In genomic region chr15:57887825-57888224, GRCh38 we compare ENCODE assay signal across 8 cellular contexts.
"Had no signal": no experiment of that assay in that cellular context is flagged by ENCODE, and none has a peak within 500 bp of the region (broad histone marks: within the 10 kb centered on the region; RNA-seq: fewer than 3 reads in every experiment).

No MANE protein-coding gene starts in this region.

- H3K4me3 ChIP-seq: GM12878 had no signal

- DNase-seq: GDM1, GF-D8 had no signal

- FAIRE-seq: G401.6, GM12878, GM12891, GM12892, GM18507, GM19239 had no signal

- ATAC-seq: GM12878 had no signal
